In the genomic region with DNA sequence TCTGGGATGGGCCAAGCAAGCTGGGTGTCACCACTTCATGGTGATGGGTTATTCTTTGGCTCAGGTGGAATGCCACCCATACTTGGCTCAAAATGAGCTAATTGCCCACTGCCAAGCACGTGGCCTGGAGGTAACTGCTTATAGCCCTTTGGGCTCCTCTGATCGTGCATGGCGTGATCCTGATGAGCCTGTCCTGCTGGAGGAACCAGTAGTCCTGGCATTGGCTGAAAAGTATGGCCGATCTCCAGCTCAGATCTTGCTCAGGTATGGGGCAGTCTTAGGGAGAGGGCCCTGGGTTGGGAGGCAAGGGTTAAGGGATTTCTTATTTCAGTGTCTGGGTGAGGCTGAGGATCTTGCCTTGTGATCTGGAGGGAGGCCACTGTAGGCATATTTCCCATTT, we compare ENCODE assay signal across 14 cellular contexts. TPM values are rescaled to one million over a fixed set of nuclear protein-coding genes. Genes with fewer than 3 reads are reported as not detected.
A peak's percentile ranks its signal among the peaks of the same experiment; 100 is the strongest.
DNase-seq lines count a peak whose midpoint lies in the region; ATAC-seq, FAIRE-seq and TF ChIP-seq lines count a peak whose summit lies in the region.
"Had no signal": no experiment of that assay in that cellular context is flagged by ENCODE, and none has a peak within 500 bp of the region (broad histone marks: within the 10 kb centered on the region; RNA-seq: fewer than 3 reads in every experiment).

No MANE protein-coding gene starts in this region.

- TF ChIP-seq EP300 in HepG2 (IDR thresholded peaks at IDR 0.05; ENCODE audit: low read depth in 2 of 2, low read length in 2 of 2) (no peak), HepG2 (CRISPR knock-in tag; IDR thresholded peaks at IDR 0.05; ENCODE audit: borderline replicate concordance) (no peak)

- H3K4me3 ChIP-seq in HepG2 (replicated peaks in 1 of 3; ENCODE audit: insufficient read depth in 1 of 3, low read depth in 2 of 3, low read length in 3 of 3) (no peak overlapping the region), right lobe of liver (no peak overlapping the region)
- H3K4me3 ChIP-seq: GM23248, PC-9 had no signal

- H3K36me3 Mint-ChIP-seq in T-helper 17 cell (ENCODE audit: low read depth), result peaks cover 10% of the 10 kb centered on the region

- H3K4me3 Mint-ChIP-seq in T-helper 17 cell, result no peak overlapping the region

- no peak for FAIRE-seq in HepG2 (lab: Jason Lieb, UNC)

- TF ChIP-seq POLR2A in HepG2 (IDR thresholded peaks at IDR 0.05; ENCODE audit: insufficient read depth in 1 of 2, low read depth in 2 of 2, low read length in 2 of 2) (no peak), right lobe of liver (IDR thresholded peaks at IDR 0.05) (no peak)

- H3K27me3 Mint-ChIP-seq in T-helper 17 cell, result no peaks in the 10 kb centered on the region

- H3K9me3 ChIP-seq in HepG2 (ENCODE audit: low read length), result no peaks in the 10 kb centered on the region
- no peaks in the 10 kb centered on the region for H3K9me3 ChIP-seq in right lobe of liver
- no peaks in the 10 kb centered on the region for H3K9me3 ChIP-seq in T-helper 17 cell (ENCODE audit: control insufficient read depth, low read length, poor library complexity, severe bottlenecking)

- BruUV-seq in HepG2 (replicated peaks; lab: Mats Ljungman, UMichigan), result no TSS peak

- H4K20me1 ChIP-seq in HepG2 (ENCODE audit: insufficient read depth, low read length), result 0 out of 2 replicates have a peak, but pooled peaks cover 6% of the 10 kb centered on the region

- POLR2A ChIA-PET in HepG2 (lab: Yijun Ruan, JAX), result interaction anchor here (0.9 to 4.3 kb wide), 11 partner anchors 7 to 118 kb away, joined by 3 to 49 read pairs (median 5); partner anchors contain the start of genes AKR1A1, CCDC163, GPBP1L1 and MMACHC

- DNase-seq in HepG2 (ENCODE audit: low spot score) (no peak), right lobe of liver (no peak), T-helper 17 cell (no peak), NCI-H82 treated with DMSO at 0.1 percent for 48 hours (lab: John Stamatoyannopoulos, UW; ENCODE audit: unreplicated experiment) (no peak), AML-193 (lab: John Stamatoyannopoulos, UW) (no peak)
- DNase-seq: C1 segment of cervical spinal cord, DMS53, GM23248, IMR-90, NCI-H1694, NCI-H446 had no signal

- H3K4me1 Mint-ChIP-seq in T-helper 17 cell, result peaks cover 5% of the 10 kb centered on the region

- TF ChIP-seq CTCF in HepG2 (CRISPR knock-in tag; IDR thresholded peaks at IDR 0.05), result no peak
- TF ChIP-seq CTCF in right lobe of liver (IDR thresholded peaks at IDR 0.05), result no peak

- intact Hi-C loops in HepG2 (cut with micrococcal nuclease; ENCODE audit: unreplicated experiment) (no loop called here), right lobe of liver (cut with DNase I) (loop anchor here (5.0 to 10.0 kb wide), 3 partner anchors 56 to 214 kb away; no protein-coding TSS in a partner anchor)

- H3K27ac ChIP-seq in HepG2 (ENCODE audit: extremely low read length, insufficient read depth, low read length) (no peak overlapping the region), right lobe of liver (no peak overlapping the region)
- H3K27ac ChIP-seq: GM23248, PC-9 had no signal

- TF ChIP-seq RAD21 in HepG2 (CRISPR knock-in tag; IDR thresholded peaks at IDR 0.05), result no peak

- H3K27me3 ChIP-seq in HepG2 (ENCODE audit: control insufficient read depth in 1 of 2, insufficient read depth in 2 of 2, low read length in 2 of 2), result no peaks in the 10 kb centered on the region
- no peaks in the 10 kb centered on the region for H3K27me3 ChIP-seq in right lobe of liver

- in situ Hi-C loops in HepG2 (cut with HindIII; ENCODE audit: extremely low pct_ligation_motif_present, low pct_unique_long_range_greater_than_20kb), result loop anchor here (5.0 kb wide), 1 partner anchor 56 kb away; no protein-coding TSS in a partner anchor

- peak overlapping the region; percentile 67 for H3K27ac Mint-ChIP-seq in T-helper 17 cell

- no peaks in the 10 kb centered on the region for H3K79me2 ChIP-seq in HepG2 (ENCODE audit: insufficient read depth, low read length)

- ATAC-seq in HepG2, result no peak
- ATAC-seq in right lobe of liver, result no peak
- no peak for ATAC-seq in T-helper 17 cell
- peak; percentile 84 for ATAC-seq in esophagus mucosa
- ATAC-seq in GM18498 (IDR thresholded peaks at IDR 0.05; ENCODE audit: unreplicated experiment), result no peak

- H3K4me1 ChIP-seq in HepG2 (ENCODE audit: insufficient read depth, low read length) (no peaks in the 10 kb centered on the region), right lobe of liver (no peaks in the 10 kb centered on the region)

- H3K36me3 ChIP-seq in HepG2 (replicated peaks in 1 of 2; ENCODE audit: control insufficient read depth in 1 of 2, insufficient read depth in 2 of 2, low read length in 2 of 2) (peaks cover 19 to 52% of the 10 kb centered on the region in 2 experiments), right lobe of liver (peaks cover 0 to 60% (median 33%) of the 10 kb centered on the region in 4 donors)

- H3K4me2 ChIP-seq in HepG2 (ENCODE audit: low read depth, low read length), result no peak overlapping the region
- H3K4me2 ChIP-seq: PC-9 had no signal

- CTCF ChIA-PET in HepG2 (lab: Yijun Ruan, JAX; ENCODE audit: low intra/inter-chr PET ratio, low total read pairs), result interaction anchor here (4.2 kb wide), 1 partner anchor 56 kb away, joined by 49 read pairs; no protein-coding TSS in a partner anchor

- H2AFZ ChIP-seq in HepG2 (ENCODE audit: low read length), result no peak overlapping the region
- H2AFZ ChIP-seq: GM23248, PC-9 had no signal

- WGBS in HepG2 (ENCODE audit: low lambda C conversion rate), result 100% methylated on average over 3 of the region's 4 CpGs
- no CpG with 5 or more reads among the region's 4 CpGs for WGBS in right lobe of liver (ENCODE audit: insufficient coverage, low coverage, low lambda C conversion rate, missing lambda C conversion rate)

- no peak overlapping the region for H3K9ac ChIP-seq in HepG2 (ENCODE audit: insufficient read depth, low read depth, low read length)
- H3K9ac ChIP-seq: GM23248 had no signal

RNA-seq across cellular contexts. Expression of gene NASP, which starts 15.4 kb away (rescaled TPM):
- total RNA-seq in HepG2 (2016; rRNA removed; fragmentation: Illumina TruSeq; extraction: Trizol) (256 and 359 TPM in 2 replicates), right lobe of liver (10 to 100 TPM; 21.8 to 31.9 (median 26.1) TPM), T-helper 17 cell (100 to 1,000 TPM; 139 to 148 TPM), esophagus mucosa (49.9 TPM)
- 56.5 and 57.9 TPM in 2 replicates for total RNA-seq in HepG2 (2016; cell fraction: cytosol; rRNA removed; fragmentation: Illumina TruSeq; extraction: Trizol; ENCODE audit: low read depth)
- total RNA-seq in HepG2 (2016; cell fraction: insoluble cytoplasmic fraction; rRNA removed; fragmentation: Illumina TruSeq; extraction: Trizol), result 274 and 345 TPM in 2 replicates
- total RNA-seq in HepG2 (2016; cell fraction: membrane; rRNA removed; fragmentation: Illumina TruSeq; extraction: Trizol), result 59.8 and 65.7 TPM in 2 replicates
- total RNA-seq in HepG2 (2016; cell fraction: nucleus; rRNA removed; fragmentation: Illumina TruSeq; extraction: Trizol), result 169 and 186 TPM in 2 replicates
- 105 and 132 TPM in 2 replicates for polyA plus RNA-seq in HepG2 (2011; rRNA removed)
- polyA plus RNA-seq in HepG2 (2011; cell fraction: cytosol; rRNA removed), result 78.7 and 83.2 TPM in 2 replicates
- polyA plus RNA-seq in HepG2 (2011; cell fraction: nucleus; rRNA removed), result 94.3 and 131 TPM in 2 replicates
- 102 and 153 TPM in 2 replicates for polyA plus RNA-seq in HepG2 (2012)
- 22.1 and 22.6 TPM in 2 replicates for polyA plus RNA-seq in HepG2 (2016; cell fraction: cytosol; fragmentation: Illumina TruSeq; extraction: Trizol; ENCODE audit: low read depth)
- 462 and 490 TPM in 2 replicates for polyA plus RNA-seq in HepG2 (2016; cell fraction: insoluble cytoplasmic fraction; fragmentation: Illumina TruSeq; extraction: Trizol; ENCODE audit: low read depth)
- polyA plus RNA-seq in HepG2 (2016; cell fraction: membrane; fragmentation: Illumina TruSeq; extraction: Trizol; ENCODE audit: low read depth), result 35.8 and 36.2 TPM in 2 replicates
- 327 and 350 TPM in 2 replicates for polyA plus RNA-seq in HepG2 (2016; cell fraction: nucleus; fragmentation: Illumina TruSeq; extraction: Trizol; ENCODE audit: insufficient read depth, low read depth)
- polyA minus RNA-seq in HepG2 (2011; rRNA and poly(A)+ RNA removed; ENCODE audit: low replicate concordance), result 96.7 and 116 TPM in 2 replicates
- polyA minus RNA-seq in HepG2 (2011; cell fraction: cytosol; rRNA and poly(A)+ RNA removed), result 68.0 and 69.6 TPM in 2 replicates
- 86.8 and 102 TPM in 2 replicates for polyA minus RNA-seq in HepG2 (2011; cell fraction: nucleus; rRNA and poly(A)+ RNA removed)

RNA-seq across cellular contexts. Expression of gene AKR1A1, which starts 17.8 kb away (rescaled TPM):
- total RNA-seq in HepG2 (2016; rRNA removed; fragmentation: Illumina TruSeq; extraction: Trizol) (217 and 233 TPM in 2 replicates), right lobe of liver (100 to 1,000 TPM; 115 to 308 (median 220) TPM), T-helper 17 cell (10 to 100 TPM; 44.0 to 57.0 TPM), esophagus mucosa (223 TPM)
- 83.2 and 92.8 TPM in 2 replicates for total RNA-seq in HepG2 (2016; cell fraction: cytosol; rRNA removed; fragmentation: Illumina TruSeq; extraction: Trizol; ENCODE audit: low read depth)
- total RNA-seq in HepG2 (2016; cell fraction: insoluble cytoplasmic fraction; rRNA removed; fragmentation: Illumina TruSeq; extraction: Trizol), result 217 and 238 TPM in 2 replicates
- total RNA-seq in HepG2 (2016; cell fraction: membrane; rRNA removed; fragmentation: Illumina TruSeq; extraction: Trizol), result 122 and 152 TPM in 2 replicates
- 126 and 130 TPM in 2 replicates for total RNA-seq in HepG2 (2016; cell fraction: nucleus; rRNA removed; fragmentation: Illumina TruSeq; extraction: Trizol)
- 181 and 188 TPM in 2 replicates for polyA plus RNA-seq in HepG2 (2011; rRNA removed)
- 171 and 206 TPM in 2 replicates for polyA plus RNA-seq in HepG2 (2011; cell fraction: cytosol; rRNA removed)
- 120 and 146 TPM in 2 replicates for polyA plus RNA-seq in HepG2 (2011; cell fraction: nucleus; rRNA removed)
- 115 TPM in 2 replicates for polyA plus RNA-seq in HepG2 (2012)
- polyA plus RNA-seq in HepG2 (2016; cell fraction: cytosol; fragmentation: Illumina TruSeq; extraction: Trizol; ENCODE audit: low read depth), result 68.5 and 93.5 TPM in 2 replicates
- 208 and 214 TPM in 2 replicates for polyA plus RNA-seq in HepG2 (2016; cell fraction: insoluble cytoplasmic fraction; fragmentation: Illumina TruSeq; extraction: Trizol; ENCODE audit: low read depth)
- 89.6 and 126 TPM in 2 replicates for polyA plus RNA-seq in HepG2 (2016; cell fraction: membrane; fragmentation: Illumina TruSeq; extraction: Trizol; ENCODE audit: low read depth)
- polyA plus RNA-seq in HepG2 (2016; cell fraction: nucleus; fragmentation: Illumina TruSeq; extraction: Trizol; ENCODE audit: insufficient read depth, low read depth), result 233 and 234 TPM in 2 replicates
- 185 and 208 TPM in 2 replicates for polyA minus RNA-seq in HepG2 (2011; rRNA and poly(A)+ RNA removed; ENCODE audit: low replicate concordance)
- 70.5 and 79.0 TPM in 2 replicates for polyA minus RNA-seq in HepG2 (2011; cell fraction: cytosol; rRNA and poly(A)+ RNA removed)
- 93.6 and 111 TPM in 2 replicates for polyA minus RNA-seq in HepG2 (2011; cell fraction: nucleus; rRNA and poly(A)+ RNA removed)

RNA-seq across cellular contexts. Expression of gene PRDX1, which starts 46.7 kb away (rescaled TPM):
- total RNA-seq in HepG2 (2016; rRNA removed; fragmentation: Illumina TruSeq; extraction: Trizol) (1,898 and 2,651 TPM in 2 replicates), right lobe of liver (100 to 1,000 TPM; 315 to 672 (median 358) TPM), T-helper 17 cell (10 to 100 TPM; 55.0 to 69.2 TPM), esophagus mucosa (794 TPM)
- total RNA-seq in HepG2 (2016; cell fraction: cytosol; rRNA removed; fragmentation: Illumina TruSeq; extraction: Trizol; ENCODE audit: low read depth), result 648 and 690 TPM in 2 replicates
- 1,942 and 2,764 TPM in 2 replicates for total RNA-seq in HepG2 (2016; cell fraction: insoluble cytoplasmic fraction; rRNA removed; fragmentation: Illumina TruSeq; extraction: Trizol)
- total RNA-seq in HepG2 (2016; cell fraction: membrane; rRNA removed; fragmentation: Illumina TruSeq; extraction: Trizol), result 688 and 689 TPM in 2 replicates
- total RNA-seq in HepG2 (2016; cell fraction: nucleus; rRNA removed; fragmentation: Illumina TruSeq; extraction: Trizol), result 599 and 644 TPM in 2 replicates
- 550 and 761 TPM in 2 replicates for polyA plus RNA-seq in HepG2 (2011; rRNA removed)
- polyA plus RNA-seq in HepG2 (2011; cell fraction: cytosol; rRNA removed), result 477 and 587 TPM in 2 replicates
- polyA plus RNA-seq in HepG2 (2011; cell fraction: nucleus; rRNA removed), result 93.4 and 123 TPM in 2 replicates
- 725 and 786 TPM in 2 replicates for polyA plus RNA-seq in HepG2 (2012)
- 598 and 600 TPM in 2 replicates for polyA plus RNA-seq in HepG2 (2016; cell fraction: cytosol; fragmentation: Illumina TruSeq; extraction: Trizol; ENCODE audit: low read depth)
- polyA plus RNA-seq in HepG2 (2016; cell fraction: insoluble cytoplasmic fraction; fragmentation: Illumina TruSeq; extraction: Trizol; ENCODE audit: low read depth), result 2,458 and 2,666 TPM in 2 replicates
- 496 and 500 TPM in 2 replicates for polyA plus RNA-seq in HepG2 (2016; cell fraction: membrane; fragmentation: Illumina TruSeq; extraction: Trizol; ENCODE audit: low read depth)
- polyA plus RNA-seq in HepG2 (2016; cell fraction: nucleus; fragmentation: Illumina TruSeq; extraction: Trizol; ENCODE audit: insufficient read depth, low read depth), result 910 and 953 TPM in 2 replicates
- 219 and 566 TPM in 2 replicates for polyA minus RNA-seq in HepG2 (2011; rRNA and poly(A)+ RNA removed; ENCODE audit: low replicate concordance)
- polyA minus RNA-seq in HepG2 (2011; cell fraction: cytosol; rRNA and poly(A)+ RNA removed), result 202 and 238 TPM in 2 replicates
- polyA minus RNA-seq in HepG2 (2011; cell fraction: nucleus; rRNA and poly(A)+ RNA removed), result 82.1 and 96.2 TPM in 2 replicates

RNA-seq across cellular contexts. Expression of gene CCDC17, which starts 55.4 kb away (rescaled TPM):
- total RNA-seq in HepG2 (2016; rRNA removed; fragmentation: Illumina TruSeq; extraction: Trizol) (0.24 and 1.5 TPM in 2 replicates), right lobe of liver (1 to 10 TPM in 5 of 6 experiments, under 1 TPM in 1; 0.81 to 3.1 (median 1.9) TPM), T-helper 17 cell (1 to 10 TPM; 5.1 to 5.7 TPM), esophagus mucosa (2.5 TPM)
- 0.26 and 0.30 TPM in 2 replicates for total RNA-seq in HepG2 (2016; cell fraction: cytosol; rRNA removed; fragmentation: Illumina TruSeq; extraction: Trizol; ENCODE audit: low read depth)
- total RNA-seq in HepG2 (2016; cell fraction: insoluble cytoplasmic fraction; rRNA removed; fragmentation: Illumina TruSeq; extraction: Trizol), result 0.18 and 1.4 TPM in 2 replicates
- total RNA-seq in HepG2 (2016; cell fraction: membrane; rRNA removed; fragmentation: Illumina TruSeq; extraction: Trizol), result 0.37 and 0.41 TPM in 2 replicates
- total RNA-seq in HepG2 (2016; cell fraction: nucleus; rRNA removed; fragmentation: Illumina TruSeq; extraction: Trizol), result 1.7 and 2.5 TPM in 2 replicates
- polyA plus RNA-seq in HepG2 (2011; rRNA removed), result 3.2 and 3.3 TPM in 2 replicates
- 0.64 and 0.82 TPM in 2 replicates for polyA plus RNA-seq in HepG2 (2011; cell fraction: cytosol; rRNA removed)
- 23.6 and 26.7 TPM in 2 replicates for polyA plus RNA-seq in HepG2 (2011; cell fraction: nucleus; rRNA removed)
- polyA plus RNA-seq in HepG2 (2012), result 2.9 and 3.4 TPM in 2 replicates
- polyA plus RNA-seq in HepG2 (2016; cell fraction: cytosol; fragmentation: Illumina TruSeq; extraction: Trizol; ENCODE audit: low read depth), result 0.18 and 0.35 TPM in 2 replicates
- polyA plus RNA-seq in HepG2 (2016; cell fraction: insoluble cytoplasmic fraction; fragmentation: Illumina TruSeq; extraction: Trizol; ENCODE audit: low read depth), result 0.20 TPM in 1 of 2 replicates, not detected in the other
- 0.13 and 0.33 TPM in 2 replicates for polyA plus RNA-seq in HepG2 (2016; cell fraction: membrane; fragmentation: Illumina TruSeq; extraction: Trizol; ENCODE audit: low read depth)
- 4.6 and 5.9 TPM in 2 replicates for polyA plus RNA-seq in HepG2 (2016; cell fraction: nucleus; fragmentation: Illumina TruSeq; extraction: Trizol; ENCODE audit: insufficient read depth, low read depth)
- 4.0 and 9.6 TPM in 2 replicates for polyA minus RNA-seq in HepG2 (2011; rRNA and poly(A)+ RNA removed; ENCODE audit: low replicate concordance)
- polyA minus RNA-seq in HepG2 (2011; cell fraction: cytosol; rRNA and poly(A)+ RNA removed), result 0.62 TPM in 1 of 2 replicates, not detected in the other
- 10.6 and 12.4 TPM in 2 replicates for polyA minus RNA-seq in HepG2 (2011; cell fraction: nucleus; rRNA and poly(A)+ RNA removed)

Comparison
In these comparisons a context has a peak if more than half of its experiments do, and no peak if none do; other contexts are left out.
1. RNA of gene PRDX1, which starts 46.7 kb away (total RNA-seq): 599 to 2,764 TPM in HepG2, 794 TPM in esophagus mucosa (single experiment) and 315 to 672 TPM in right lobe of liver; 55.0 to 69.2 TPM in T-helper 17 cell; every median in the first group is over 4 times any median in the second.